14 cellular contexts compared by ENCODE assay signal in genomic region chr5:177130211-177131018, GRCh38. TPM values are rescaled to one million over a fixed set of nuclear protein-coding genes. Genes with fewer than 3 reads are reported as not detected.
DNase-seq lines count a peak whose midpoint lies in the region; ATAC-seq and TF ChIP-seq lines count a peak whose summit lies in the region.
"Had no signal": no experiment of that assay in that cellular context is flagged by ENCODE, and none has a peak within 500 bp of the region (broad histone marks: within the 10 kb centered on the region; RNA-seq: fewer than 3 reads in every experiment).

No MANE protein-coding gene starts in this region.

- no peak overlapping the region for H2BK120ac ChIP-seq in H9 (ENCODE audit: low read depth, low read length, poor library complexity, severe bottlenecking)

- peaks cover 3% of the 10 kb centered on the region for H3K36me3 ChIP-seq in neural progenitor cell

- peaks cover 41% of the 10 kb centered on the region for H3F3A ChIP-seq in neural progenitor cell (ENCODE audit: low read depth)

- no peak overlapping the region for H3K27ac ChIP-seq in H9 (ENCODE audit: insufficient read length, low read depth, low read length)
- no peak overlapping the region for H3K27ac ChIP-seq in neural progenitor cell
- H3K27ac ChIP-seq: C4-2B had no signal

- peak overlapping the region; percentile 10 for H4K91ac ChIP-seq in H9 (ENCODE audit: insufficient read length, low read depth, low read length)

- H3K4me3 Mint-ChIP-seq in H9 (peak overlapping the region; percentile 48 to 65; a peak in 4 of 5 replicates), WTC11 (peak overlapping the region; percentile 47), neural progenitor cell (peak overlapping the region; percentile 67)
- H3K4me3 Mint-ChIP-seq: activated CD4-positive, alpha-beta T cell treated with anti-CD3 and anti-CD28 coated beads, Interleukin-2, amount 10 ng/mL, durations not matched to agents 24 days and 14 days had no signal

- H3K27ac Mint-ChIP-seq in H9 (no peak overlapping the region; a peak in 1 of 7 replicates), WTC11 (0 out of 2 replicates have a peak overlapping the region, but pooled peaks have one; percentile 9), neural progenitor cell (no peak overlapping the region)

- H4K5ac ChIP-seq in H9 (ENCODE audit: insufficient read length, low read depth, low read length): no peak overlapping the region

- no peak overlapping the region for H3K4ac ChIP-seq in H9 (ENCODE audit: low read depth, low read length)

- H3K79me2 ChIP-seq in H9 (ENCODE audit: insufficient read depth, low read length) (peaks cover 9% of the 10 kb centered on the region; the same call in 1 of the 2 replicates), neural progenitor cell (ENCODE audit: low read depth) (peaks cover 23% of the 10 kb centered on the region)

- H4K8ac ChIP-seq in H9 (replicated peaks; ENCODE audit: insufficient read length, low read depth, low read length): no peak overlapping the region

- H2BK20ac ChIP-seq in H9 (ENCODE audit: low read depth, low read length, poor library complexity, severe bottlenecking): no peak overlapping the region

- H3K4me1 ChIP-seq in H9 (ENCODE audit: insufficient read depth, low read length) (peaks cover 13% of the 10 kb centered on the region), neural progenitor cell (peaks cover 23% of the 10 kb centered on the region)

- no peak overlapping the region for H2AFZ ChIP-seq in H9 (ENCODE audit: low read length)
- no peak overlapping the region for H2AFZ ChIP-seq in neural progenitor cell (replicated peaks)

- no peak overlapping the region for H2BK15ac ChIP-seq in H9 (ENCODE audit: low read depth, low read length)

- no peak overlapping the region for H3K18ac ChIP-seq in H9 (ENCODE audit: insufficient read length, low read depth, low read length)

- H4K20me1 ChIP-seq in H9 (ENCODE audit: control insufficient read depth, insufficient read depth, insufficient read length) (no peaks in the 10 kb centered on the region), neural progenitor cell (ENCODE audit: low read depth) (peaks cover 8% of the 10 kb centered on the region)

- H3K27me3 Mint-ChIP-seq in H9 (ENCODE audit: low read depth): peaks cover 7% of the 10 kb centered on the region
- no peaks in the 10 kb centered on the region; the same call in 1 of the 2 replicates for H3K27me3 Mint-ChIP-seq in WTC11 (ENCODE audit: low read depth)
- peaks cover 3% of the 10 kb centered on the region for H3K27me3 Mint-ChIP-seq in neural progenitor cell (ENCODE audit: insufficient read depth, low read depth)
- H3K27me3 Mint-ChIP-seq: activated CD4-positive, alpha-beta T cell treated with anti-CD3 and anti-CD28 coated beads, Interleukin-2, amount 10 ng/mL, durations not matched to agents 24 days and 14 days had no signal

- WGBS in H9 (ENCODE audit: extremely low coverage, insufficient read length, low lambda C conversion rate): no CpG with 5 or more reads among the region's 5 CpGs

- no peaks in the 10 kb centered on the region for H3K79me1 ChIP-seq in H9 (ENCODE audit: insufficient read depth, low read depth, low read length, poor library complexity, severe bottlenecking)

- H3K56ac ChIP-seq in H9 (ENCODE audit: insufficient read length, low read depth, low read length): no peak overlapping the region

- H3K4me3 ChIP-seq in fibroblast of villous mesenchyme (ENCODE audit: low read depth, low read length): no peak overlapping the region
- H3K4me3 ChIP-seq in neural progenitor cell: no peak overlapping the region
- H3K4me3 ChIP-seq: body of pancreas had no signal

- CTCF ChIA-PET in WTC11 (lab: Charles Lee): interaction anchor here (0.6 to 3.4 kb wide), 5 partner anchors 9 to 179 kb away, joined by 3 to 22 read pairs (median 7); partner anchors contain the start of gene FGFR4

- POLR2A ChIA-PET in WTC11 (lab: Charles Lee): no interaction called here

- peaks cover 18% of the 10 kb centered on the region for H3K23me2 ChIP-seq in H9 (ENCODE audit: insufficient read length, low read depth, low read length, poor library complexity, severe bottlenecking)

- H3K4me2 ChIP-seq in H9 (ENCODE audit: insufficient read depth, insufficient read length, low read length): no peak overlapping the region
- H3K4me2 ChIP-seq in neural progenitor cell: no peak overlapping the region

- H3K36me3 Mint-ChIP-seq in H9 (ENCODE audit: insufficient read depth in 1 of 3, low read depth in 3 of 3) (peaks cover 9 to 10% (median 9%) of the 10 kb centered on the region in 3 experiments), WTC11 (peaks cover 9% of the 10 kb centered on the region), neural progenitor cell (peaks cover 4% of the 10 kb centered on the region)

- H3K27me3 ChIP-seq in H9 (ENCODE audit: insufficient read depth, low read length): no peaks in the 10 kb centered on the region
- H3K27me3 ChIP-seq in neural progenitor cell: no peaks in the 10 kb centered on the region
- H3K27me3 ChIP-seq: body of pancreas had no signal

- H2AK5ac ChIP-seq in H9 (ENCODE audit: insufficient read length, low read length): no peak overlapping the region

- H3K4me1 Mint-ChIP-seq in H9: peaks cover 24 to 30% of the 10 kb centered on the region in 2 experiments
- H3K4me1 Mint-ChIP-seq in WTC11: peaks cover 29% of the 10 kb centered on the region
- peaks cover 17% of the 10 kb centered on the region for H3K4me1 Mint-ChIP-seq in neural progenitor cell

- H3K23ac ChIP-seq in H9 (ENCODE audit: insufficient read length, low read depth, low read length): no peak overlapping the region

- ATAC-seq in WTC11 (no peak), GM21360 (IDR thresholded peaks at IDR 0.05; ENCODE audit: unreplicated experiment) (no peak), HG03139 (IDR thresholded peaks at IDR 0.05; ENCODE audit: unreplicated experiment) (no peak)
- ATAC-seq: body of pancreas had no signal

- H3K9me3 ChIP-seq in H9 (ENCODE audit: control insufficient read depth, low read depth, low read length) (no peaks in the 10 kb centered on the region), neural progenitor cell (ENCODE audit: low read depth) (no peaks in the 10 kb centered on the region)
- H3K9me3 ChIP-seq: body of pancreas had no signal

- H3K9me3 Mint-ChIP-seq in H9: no peaks in the 10 kb centered on the region
- no peaks in the 10 kb centered on the region for H3K9me3 Mint-ChIP-seq in WTC11
- no peaks in the 10 kb centered on the region for H3K9me3 Mint-ChIP-seq in neural progenitor cell
- H3K9me3 Mint-ChIP-seq: activated CD4-positive, alpha-beta T cell treated with anti-CD3 and anti-CD28 coated beads, Interleukin-2, amount 10 ng/mL, durations not matched to agents 24 days and 14 days had no signal

- no peak for DNase-seq in H9
- no peak for DNase-seq in WTC11 (ENCODE audit: low spot score)
- DNase-seq in fibroblast of villous mesenchyme (ENCODE audit: low read depth): peak; percentile 24
- no peak for DNase-seq in neural progenitor cell (ENCODE audit: low spot score)
- DNase-seq in NCI-H524 (lab: John Stamatoyannopoulos, UW): no peak
- no peak for DNase-seq in activated naive CD4-positive, alpha-beta T cell treated with anti-CD3 and anti-CD28 coated beads, Interleukin-2, amount 50 U/mL, for 16 hours
- DNase-seq: activated CD4-positive, alpha-beta T cell treated with anti-CD3 and anti-CD28 coated beads, Interleukin-2, amount 10 ng/mL, durations not matched to agents 24 days and 14 days; body of pancreas; MM.1S; OCI-M1; small intestine had no signal

- H3K9ac ChIP-seq in H9 (ENCODE audit: extremely low read depth, insufficient read length, low read length) (no peak overlapping the region), neural progenitor cell (no peak overlapping the region)

- H2BK5ac ChIP-seq in H9 (ENCODE audit: insufficient read length, low read length): no peak overlapping the region

- H3T11ph ChIP-seq in H9 (ENCODE audit: low read length): no peak overlapping the region

- no peak overlapping the region; the same call in 1 of the 2 replicates for H3K14ac ChIP-seq in H9 (ENCODE audit: insufficient read depth, low read length)

- H2BK12ac ChIP-seq in H9 (ENCODE audit: insufficient read length, low read depth, low read length): no peak overlapping the region

- TF ChIP-seq CTCF in H9 (conservative IDR thresholded peaks at IDR 0.05) (no peak), WTC11 (IDR thresholded peaks at IDR 0.05) (no peak), fibroblast of villous mesenchyme (IDR thresholded peaks at IDR 0.05; ENCODE audit: insufficient read depth, low read depth, low read length) (no peak), neural progenitor cell (IDR thresholded peaks at IDR 0.05) (no peak)

TF ChIP-seq in WTC11, 78 proteins besides CTCF, POLR2A, EP300 and RAD21 (continues in another document):
- no peak for TF ChIP-seq AFF4 (CRISPR knock-in tag; IDR thresholded peaks at IDR 0.05; ENCODE audit: borderline replicate concordance)

RNA-seq across cellular contexts. Expression of gene NSD1, which starts 3.2 kb away (rescaled TPM):
- total RNA-seq in H9 (2021) (197 and 213 TPM in 2 replicates), WTC11 (2021) (144 to 153 TPM (median 148 TPM) in 3 replicates), fibroblast of villous mesenchyme (59.3 and 70.0 TPM in 2 replicates), neural progenitor cell (ENCODE audit: low replicate concordance) (61.3 and 114 TPM in 2 replicates)

RNA-seq across cellular contexts. Expression of gene FGFR4, which starts 43.7 kb away (rescaled TPM):
- total RNA-seq in H9 (2021) (52.8 and 56.3 TPM in 2 replicates), WTC11 (2021) (108 to 122 TPM (median 111 TPM) in 3 replicates), fibroblast of villous mesenchyme (0.64 and 1.3 TPM in 2 replicates), neural progenitor cell (ENCODE audit: low replicate concordance) (8.2 and 41.3 TPM in 2 replicates)
